8 cellular contexts compared by ENCODE assay signal in the genomic region with DNA sequence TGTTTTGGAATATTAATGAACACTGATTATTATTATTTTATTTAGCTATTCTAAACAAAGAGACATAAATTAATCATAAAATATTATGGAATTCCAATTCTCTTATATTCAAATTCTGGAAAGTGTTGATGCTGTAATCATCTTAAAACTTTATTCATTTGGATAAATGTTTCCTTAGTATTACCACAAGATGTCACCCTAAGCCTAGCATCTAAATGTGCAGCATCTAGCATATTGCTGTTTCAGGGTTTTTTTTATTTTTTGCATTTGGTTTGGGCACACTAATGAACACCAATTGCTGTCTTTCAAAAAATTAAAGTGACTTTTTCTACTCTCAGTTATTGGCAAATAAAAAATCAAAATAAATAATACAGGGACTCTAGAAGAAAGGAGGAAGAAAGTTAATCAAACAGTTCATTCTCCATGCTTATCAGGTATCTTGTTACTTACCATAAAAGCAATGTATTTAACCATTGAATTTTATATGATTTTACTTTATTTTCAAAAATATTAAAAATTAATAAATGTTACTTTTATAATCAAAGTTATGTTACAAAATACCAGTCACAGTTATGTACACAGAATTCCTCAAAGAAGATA. TPM values are rescaled to one million over a fixed set of nuclear protein-coding genes. Genes with fewer than 3 reads are reported as not detected.
A peak's percentile ranks its signal among the peaks of the same experiment; 100 is the strongest.
DNase-seq lines count a peak whose midpoint lies in the region; TF ChIP-seq lines count a peak whose summit lies in the region.

No MANE protein-coding gene starts in this region.

- intact Hi-C loops in testis (cut with DNase I; ENCODE audit: low total_unique reads) = no loop called here
- intact Hi-C loops in activated T-helper 2 cell treated with anti-CD3 and anti-CD28 coated beads, Interferon-gamma antibody, Interleukin-2, Interleukin-4, amounts not matched to agents 10 μg/mL and 5 μg/mL and 100 μg/mL, durations not matched to agents 14 hours and 24 hours and 36 hours (cut with micrococcal nuclease) = loop anchor here (2.0 to 10.0 kb wide), 2 partner anchors 259 to 1219 kb away; partner anchors contain the start of gene CCDC83

- no peaks in the 10 kb centered on the region for H3K27me3 ChIP-seq in testis

- H3K4me3 ChIP-seq in astrocyte of the cerebellum (ENCODE audit: low read depth, low read length) = no peak overlapping the region
- H3K4me3 ChIP-seq in testis = no peak overlapping the region

- no peaks in the 10 kb centered on the region for H3K4me1 Mint-ChIP-seq in activated T-helper 2 cell treated with anti-CD3 and anti-CD28 coated beads, Interferon-gamma antibody, Interleukin-2, Interleukin-4, amounts not matched to agents 10 μg/mL and 5 μg/mL and 100 μg/mL, durations not matched to agents 14 hours and 24 hours and 36 hours (ENCODE audit: low read depth)

- peaks cover 15% of the 10 kb centered on the region for H3K27me3 Mint-ChIP-seq in activated T-helper 2 cell treated with anti-CD3 and anti-CD28 coated beads, Interferon-gamma antibody, Interleukin-2, Interleukin-4, amounts not matched to agents 10 μg/mL and 5 μg/mL and 100 μg/mL, durations not matched to agents 14 hours and 24 hours and 36 hours (ENCODE audit: low read depth)

- H3K36me3 Mint-ChIP-seq in activated T-helper 2 cell treated with anti-CD3 and anti-CD28 coated beads, Interferon-gamma antibody, Interleukin-2, Interleukin-4, amounts not matched to agents 10 μg/mL and 5 μg/mL and 100 μg/mL, durations not matched to agents 14 hours and 24 hours and 36 hours (ENCODE audit: low read depth) = no peaks in the 10 kb centered on the region

- POLR2A ChIA-PET in HEK293T (lab: Yijun Ruan, JAX) = no interaction called here

- TF ChIP-seq CTCF in astrocyte of the cerebellum (IDR thresholded peaks at IDR 0.05; ENCODE audit: low read depth, low read length, missing control alignments) (peak; percentile 20), testis (IDR thresholded peaks at IDR 0.05) (peak; percentile 9 to 49 (median 45))

- no peaks in the 10 kb centered on the region for H3K9me3 ChIP-seq in testis

- no peaks in the 10 kb centered on the region for H3K36me3 ChIP-seq in testis (ENCODE audit: low read depth, missing control alignments)

- H3K9me3 Mint-ChIP-seq in activated T-helper 2 cell treated with anti-CD3 and anti-CD28 coated beads, Interferon-gamma antibody, Interleukin-2, Interleukin-4, amounts not matched to agents 10 μg/mL and 5 μg/mL and 100 μg/mL, durations not matched to agents 14 hours and 24 hours and 36 hours = no peaks in the 10 kb centered on the region

- H3K27ac Mint-ChIP-seq in activated T-helper 2 cell treated with anti-CD3 and anti-CD28 coated beads, Interferon-gamma antibody, Interleukin-2, Interleukin-4, amounts not matched to agents 10 μg/mL and 5 μg/mL and 100 μg/mL, durations not matched to agents 14 hours and 24 hours and 36 hours = no peak overlapping the region

- H3K4me1 ChIP-seq in testis = no peaks in the 10 kb centered on the region

- no peak for TF ChIP-seq POLR2A in testis (IDR thresholded peaks at IDR 0.05)

- H3K4me3 Mint-ChIP-seq in activated T-helper 2 cell treated with anti-CD3 and anti-CD28 coated beads, Interferon-gamma antibody, Interleukin-2, Interleukin-4, amounts not matched to agents 10 μg/mL and 5 μg/mL and 100 μg/mL, durations not matched to agents 14 hours and 24 hours and 36 hours (ENCODE audit: low read depth) = no peak overlapping the region

- no peak overlapping the region for H3K27ac ChIP-seq in testis

- CTCF ChIA-PET in HEK293T (lab: Yijun Ruan, JAX) = interaction anchor here (0.7 kb wide), 2 partner anchors 262 to 864 kb away, joined by 3 to 4 read pairs; no protein-coding TSS in a partner anchor

- DNase-seq in NCI-H524 (lab: John Stamatoyannopoulos, UW) (peak; percentile 1 to 43), NCI-H524 treated with DMSO at 0.1 percent for 48 hours (lab: John Stamatoyannopoulos, UW) (no peak), HEK293T (ENCODE audit: extremely low spot score) (peak; percentile 31), NCI-H2171 (lab: John Stamatoyannopoulos, UW) (peak; percentile 72), astrocyte of the cerebellum (ENCODE audit: low read depth) (peak; percentile 23), iPS-NIHi11 (ENCODE audit: low spot score) (peak; percentile 37), testis (no peak)
- no peak for DNase-seq in activated T-helper 2 cell treated with anti-CD3 and anti-CD28 coated beads, Interferon-gamma antibody, Interleukin-2, Interleukin-4, amounts not matched to agents 10 μg/mL and 5 μg/mL and 100 μg/mL, durations not matched to agents 14 hours and 24 hours and 36 hours (ENCODE audit: low spot score)

- in situ Hi-C loops in astrocyte of the cerebellum (cut with HindIII; ENCODE audit: low sequenced_read_pairs) = no loop called here

TF ChIP-seq in HEK293T, 16 proteins besides CTCF, POLR2A, EP300 and RAD21:
- no peak for TF ChIP-seq SP1 (IDR thresholded peaks at IDR 0.05)
- TF ChIP-seq ZNF384 (IDR thresholded peaks at IDR 0.05) = peak; percentile 89

RNA-seq across cellular contexts. Expression of gene DLG2, which starts 31.8 kb away (rescaled TPM):
- total RNA-seq in testis = 10 to 100 TPM; 13.8 to 14.1 TPM
- polyA plus RNA-seq in testis (ENCODE audit: insufficient read depth, low read depth, low replicate concordance) = 23.0 TPM
- total RNA-seq in activated T-helper 2 cell treated with anti-CD3 and anti-CD28 coated beads, Interferon-gamma antibody, Interleukin-2, Interleukin-4, amounts not matched to agents 10 μg/mL and 5 μg/mL and 100 μg/mL, durations not matched to agents 14 hours and 24 hours and 36 hours = 1.8 and 2.1 TPM in 2 replicates

RNA-seq across cellular contexts. Expression of gene TMEM126B, which starts 33.0 kb away (rescaled TPM):
- total RNA-seq in testis = 10 to 100 TPM; 35.0 to 36.2 TPM
- polyA plus RNA-seq in testis (ENCODE audit: insufficient read depth, low read depth, low replicate concordance) = 25.7 TPM
- total RNA-seq in activated T-helper 2 cell treated with anti-CD3 and anti-CD28 coated beads, Interferon-gamma antibody, Interleukin-2, Interleukin-4, amounts not matched to agents 10 μg/mL and 5 μg/mL and 100 μg/mL, durations not matched to agents 14 hours and 24 hours and 36 hours = 63.8 and 66.5 TPM in 2 replicates

RNA-seq across cellular contexts. Expression of gene TMEM126A, which starts 52.4 kb away (rescaled TPM):
- total RNA-seq in testis = 10 to 100 TPM; 19.5 to 29.2 TPM
- 75.4 TPM for polyA plus RNA-seq in testis (ENCODE audit: insufficient read depth, low read depth, low replicate concordance)
- 48.9 and 49.3 TPM in 2 replicates for total RNA-seq in activated T-helper 2 cell treated with anti-CD3 and anti-CD28 coated beads, Interferon-gamma antibody, Interleukin-2, Interleukin-4, amounts not matched to agents 10 μg/mL and 5 μg/mL and 100 μg/mL, durations not matched to agents 14 hours and 24 hours and 36 hours

Comparison
In these comparisons a context has a peak if more than half of its experiments do, and no peak if none do; other contexts are left out.
1. DNase-seq: peak in NCI-H524 (2 of 2), HEK293T (single experiment), NCI-H2171 (single experiment), astrocyte of the cerebellum (single experiment) and iPS-NIHi11 (single experiment); none in NCI-H524 treated with DMSO at 0.1 percent for 48 hours (single experiment), testis (single experiment) and activated T-helper 2 cell treated with anti-CD3 and anti-CD28 coated beads, Interferon-gamma antibody, Interleukin-2, Interleukin-4, amounts not matched to agents 10 μg/mL and 5 μg/mL and 100 μg/mL, durations not matched to agents 14 hours and 24 hours and 36 hours (single experiment).